In genomic region chr9:125241000-125241862, GRCh38 we compare ENCODE assay signal across 8 cellular contexts. TPM values are rescaled to one million over a fixed set of nuclear protein-coding genes. Genes with fewer than 3 reads are reported as not detected.
DNase-seq lines count a peak whose midpoint lies in the region; TF ChIP-seq lines count a peak whose summit lies in the region.

TSS of gene HSPA5 (minus strand) at chr9:125241343. CDS start at chr9:125241126, 217 bp downstream.

- H3K4me1 Mint-ChIP-seq in H9 (peaks cover 21 to 25% of the 10 kb centered on the region in 2 experiments), nephron (peaks cover 32% of the 10 kb centered on the region)
- H3K4me1 Mint-ChIP-seq in stimulated activated naive CD8-positive, alpha-beta T cell treated with anti-CD3 and anti-CD28 coated beads, Interleukin-15, Interleukin-2, amounts not matched to agents 100 ng/mL and 50 ng/mL, for 24 hours (ENCODE audit: low read depth), result peaks cover 67% of the 10 kb centered on the region

- no peaks in the 10 kb centered on the region for H3K23me2 ChIP-seq in H9 (ENCODE audit: insufficient read length, low read depth, low read length, poor library complexity, severe bottlenecking)

- peak within 1 kb of the TSS; percentile 98 for H3K56ac ChIP-seq in H9 (ENCODE audit: insufficient read length, low read depth, low read length)

- peak within 1 kb of the TSS; percentile 91 for H3K23ac ChIP-seq in H9 (ENCODE audit: insufficient read length, low read depth, low read length)

- peak within 1 kb of the TSS; percentile 87 for H2BK5ac ChIP-seq in H9 (ENCODE audit: insufficient read length, low read length)

- H4K5ac ChIP-seq in H9 (ENCODE audit: insufficient read length, low read depth, low read length), result peak within 1 kb of the TSS; percentile 98

- H3K27me3 Mint-ChIP-seq in H9 (ENCODE audit: low read depth) (no peaks in the 10 kb centered on the region; the same call in 1 of the 2 replicates), nephron (ENCODE audit: low read depth) (no peaks in the 10 kb centered on the region)
- H3K27me3 Mint-ChIP-seq in stimulated activated naive CD8-positive, alpha-beta T cell treated with anti-CD3 and anti-CD28 coated beads, Interleukin-15, Interleukin-2, amounts not matched to agents 100 ng/mL and 50 ng/mL, for 24 hours, result peaks cover 4% of the 10 kb centered on the region

- H2BK12ac ChIP-seq in H9 (ENCODE audit: insufficient read length, low read depth, low read length), result peak within 1 kb of the TSS; percentile 78

- peaks cover 4% of the 10 kb centered on the region for H3K79me1 ChIP-seq in H9 (ENCODE audit: insufficient read depth, low read depth, low read length, poor library complexity, severe bottlenecking)

- H3K79me2 ChIP-seq in H9 (ENCODE audit: insufficient read depth, low read length), result peaks cover 11% of the 10 kb centered on the region; the same call in 1 of the 2 replicates

- H3K4ac ChIP-seq in H9 (ENCODE audit: low read depth, low read length), result no peak within 1 kb of the TSS; the same call in 1 of the 2 replicates

- H3K36me3 ChIP-seq in MG63, result peaks cover 48% of the 10 kb centered on the region

- no peaks in the 10 kb centered on the region for H3K27me3 ChIP-seq in H9 (ENCODE audit: insufficient read depth, low read length)
- no peaks in the 10 kb centered on the region for H3K27me3 ChIP-seq in MG63

- H3K4me3 ChIP-seq in MG63, result peak within 1 kb of the TSS; percentile 86
- peak within 1 kb of the TSS; percentile 97 for H3K4me3 ChIP-seq in fibroblast of the aortic adventitia (ENCODE audit: low read depth, low read length)

- peak within 1 kb of the TSS; percentile 99 for H3K9ac ChIP-seq in H9 (ENCODE audit: extremely low read depth, insufficient read length, low read length)

- H3K27ac ChIP-seq in H9 (ENCODE audit: insufficient read length, low read depth, low read length), result peak within 1 kb of the TSS; percentile 70

- H3K9me3 ChIP-seq in H9 (ENCODE audit: control insufficient read depth, low read depth, low read length) (no peaks in the 10 kb centered on the region), MG63 (no peaks in the 10 kb centered on the region)

- TF ChIP-seq CTCF in H9 (conservative IDR thresholded peaks at IDR 0.05) (peak; percentile 20; the same call in 1 of the 3 replicates), fibroblast of the aortic adventitia (IDR thresholded peaks at IDR 0.05; ENCODE audit: insufficient read depth, low read length) (no peak), nephron (IDR thresholded peaks at IDR 0.05; ENCODE audit: unreplicated experiment in 3 of 3) (no peak)

- peak within 1 kb of the TSS; percentile 97 for H3K14ac ChIP-seq in H9 (ENCODE audit: insufficient read depth, low read length)

- peak within 1 kb of the TSS; percentile 44; the same call in 1 of the 2 replicates for H2BK15ac ChIP-seq in H9 (ENCODE audit: low read depth, low read length)

- peaks cover 38 to 48% (median 45%) of the 10 kb centered on the region in 3 experiments for H3K36me3 Mint-ChIP-seq in H9 (ENCODE audit: insufficient read depth in 1 of 3, low read depth in 3 of 3)
- H3K36me3 Mint-ChIP-seq in nephron (ENCODE audit: low read depth), result peaks cover 47% of the 10 kb centered on the region
- H3K36me3 Mint-ChIP-seq in stimulated activated naive CD8-positive, alpha-beta T cell treated with anti-CD3 and anti-CD28 coated beads, Interleukin-15, Interleukin-2, amounts not matched to agents 100 ng/mL and 50 ng/mL, for 24 hours (ENCODE audit: low read depth), result peaks cover 56% of the 10 kb centered on the region

- no peak within 1 kb of the TSS for H2AFZ ChIP-seq in H9 (ENCODE audit: low read length)

- peak within 1 kb of the TSS; percentile 88 for H3K18ac ChIP-seq in H9 (ENCODE audit: insufficient read length, low read depth, low read length)

- H3K4me1 ChIP-seq in H9 (ENCODE audit: insufficient read depth, low read length), result no peaks in the 10 kb centered on the region

- H3K9me3 Mint-ChIP-seq in H9 (peaks cover 0 to 4% of the 10 kb centered on the region in 2 experiments; a peak in 1 of 5 replicates), nephron (no peaks in the 10 kb centered on the region)
- H3K9me3 Mint-ChIP-seq in stimulated activated naive CD8-positive, alpha-beta T cell treated with anti-CD3 and anti-CD28 coated beads, Interleukin-15, Interleukin-2, amounts not matched to agents 100 ng/mL and 50 ng/mL, for 24 hours, result no peaks in the 10 kb centered on the region

- in situ Hi-C loops in G401 (cut with HindIII; ENCODE audit: low sequenced_read_pairs), result no loop called here

- H3K27ac Mint-ChIP-seq in H9 (peak within 1 kb of the TSS; percentile 95 to 100 (median 99)), nephron (peak within 1 kb of the TSS; percentile 91 to 99 (median 98))
- peak within 1 kb of the TSS; percentile 99 for H3K27ac Mint-ChIP-seq in stimulated activated naive CD8-positive, alpha-beta T cell treated with anti-CD3 and anti-CD28 coated beads, Interleukin-15, Interleukin-2, amounts not matched to agents 100 ng/mL and 50 ng/mL, for 24 hours

- peak within 1 kb of the TSS; percentile 86 for H4K91ac ChIP-seq in H9 (ENCODE audit: insufficient read length, low read depth, low read length)

- peak within 1 kb of the TSS; percentile 95 for H3K4me2 ChIP-seq in H9 (ENCODE audit: insufficient read depth, insufficient read length, low read length)

- H3K4me3 Mint-ChIP-seq in H9, result peak within 1 kb of the TSS; percentile 97 to 98
- peak within 1 kb of the TSS; percentile 94 to 96 (median 95) for H3K4me3 Mint-ChIP-seq in nephron
- H3K4me3 Mint-ChIP-seq in stimulated activated naive CD8-positive, alpha-beta T cell treated with anti-CD3 and anti-CD28 coated beads, Interleukin-15, Interleukin-2, amounts not matched to agents 100 ng/mL and 50 ng/mL, for 24 hours, result peak within 1 kb of the TSS; percentile 99

- H3T11ph ChIP-seq in H9 (ENCODE audit: low read length), result no peak within 1 kb of the TSS

- no CpG with 5 or more reads among the region's 59 CpGs for WGBS in H9 (ENCODE audit: extremely low coverage, insufficient read length, low lambda C conversion rate)

- DNase-seq in G401 (ENCODE audit: low spot score) (peak; percentile 99), H9 (peak; percentile 100), MG63 (peak; percentile 99), SHP77 treated with DMSO at 0.1 percent for 48 hours (lab: John Stamatoyannopoulos, UW) (peak; percentile 97), fibroblast of the aortic adventitia (ENCODE audit: low read depth) (peak; percentile 100)
- peak; percentile 100 for DNase-seq in activated effector memory CD4-positive, alpha-beta T cell treated with anti-CD3 and anti-CD28 coated beads, Interleukin-2, amount 50 U/mL, for 16 hours

- H2BK20ac ChIP-seq in H9 (ENCODE audit: low read depth, low read length, poor library complexity, severe bottlenecking), result no peak within 1 kb of the TSS

- no peak within 1 kb of the TSS for H2BK120ac ChIP-seq in H9 (ENCODE audit: low read depth, low read length, poor library complexity, severe bottlenecking)

- peaks cover 2% of the 10 kb centered on the region for H4K20me1 ChIP-seq in H9 (ENCODE audit: control insufficient read depth, insufficient read depth, insufficient read length)

- H4K8ac ChIP-seq in H9 (replicated peaks; ENCODE audit: insufficient read length, low read depth, low read length), result peak within 1 kb of the TSS; percentile 62

- H2AK5ac ChIP-seq in H9 (ENCODE audit: insufficient read length, low read length), result no peak within 1 kb of the TSS

RNA-seq across cellular contexts. Expression of gene HSPA5, which starts in this region (rescaled TPM):
- total RNA-seq in G401 (2014; rRNA removed; shearing (Covaris generic)), result 86.5 and 145 TPM in 2 replicates
- total RNA-seq in H9 (2021) (240 and 244 TPM in 2 replicates), fibroblast of the aortic adventitia (ENCODE audit: low replicate concordance) (126 and 128 TPM in 2 replicates)
- total RNA-seq in MG63 (2014; rRNA removed; shearing (Covaris generic); ENCODE audit: low replicate concordance), result 117 and 156 TPM in 2 replicates

Comparison
In these comparisons a context has a peak if more than half of its experiments do, and no peak if none do; other contexts are left out.
1. Peak in every context shown above with its lines: DNase-seq, H3K4me3 ChIP-seq and H3K27ac ChIP-seq.